Comparison of ENCODE assay signal across 21 cellular contexts in genomic region chr6:154960299-154960796, GRCh38. TPM values are rescaled to one million over a fixed set of nuclear protein-coding genes. Genes with fewer than 3 reads are reported as not detected.
DNase-seq lines count a peak whose midpoint lies in the region; TF ChIP-seq lines count a peak whose summit lies in the region.
"Had no signal": no experiment of that assay in that cellular context is flagged by ENCODE, and none has a peak within 500 bp of the region (broad histone marks: within the 10 kb centered on the region; RNA-seq: fewer than 3 reads in every experiment).

No MANE protein-coding gene starts in this region.

- H3K9ac ChIP-seq in GM23248 = no peak overlapping the region

- peak; percentile 50 for DNase-seq in DMS53 (lab: John Stamatoyannopoulos, UW)
- DNase-seq in DMS53 treated with DMSO at 0.1 percent for 48 hours (lab: John Stamatoyannopoulos, UW; ENCODE audit: unreplicated experiment) = no peak
- DNase-seq in NCI-H2029 treated with DMSO at 0.1 percent for 48 hours (lab: John Stamatoyannopoulos, UW) = peak; percentile 79
- peak; percentile 19 for DNase-seq in left ventricle myocardium inferior
- peak; percentile 39 for DNase-seq in renal cortical epithelial cell (ENCODE audit: low read depth)
- no peak for DNase-seq in activated T-cell treated with anti-CD3 and anti-CD28 coated beads, Interleukin-2, amount 50 U/mL, for 48 hours
- DNase-seq in superior temporal gyrus (ENCODE audit: extremely low spot score) = no peak
- DNase-seq in GM23248 = no peak
- DNase-seq: 8988T; activated CD8-positive, alpha-beta T cell treated with anti-CD3 and anti-CD28 coated beads, Interleukin-2, amount 10 ng/mL, durations not matched to agents 7 days and 5 days; activated naive CD4-positive, alpha-beta T cell treated with anti-CD3 and anti-CD28 coated beads, Interleukin-2, amount 50 U/mL, for 16 hours; activated T-cell treated with anti-CD3 and anti-CD28 coated beads, Interleukin-2, amount 50 U/mL, for 1 hour; AML-193; effector memory CD4-positive, alpha-beta T cell; NCI-H1436; NCI-H226; psoas muscle; stimulated activated CD4-positive, alpha-beta T cell treated with anti-CD3 and anti-CD28 coated beads, Interleukin-4, amount 100 ng/mL, for 1 hour; T1000; upper lobe of right lung had no signal

- H3K27me3 ChIP-seq in left ventricle myocardium inferior (ENCODE audit: low read depth) (no peaks in the 10 kb centered on the region), GM23248 (replicated peaks; ENCODE audit: insufficient read depth) (no peaks in the 10 kb centered on the region)
- H3K27me3 ChIP-seq: ascending aorta, upper lobe of right lung had no signal

- H3K4me1 ChIP-seq in left ventricle myocardium inferior (peaks cover 7% of the 10 kb centered on the region), GM23248 (ENCODE audit: insufficient read depth) (peaks cover 10% of the 10 kb centered on the region)
- H3K4me1 ChIP-seq: ascending aorta, psoas muscle, upper lobe of right lung had no signal

- H3K9me3 ChIP-seq in left ventricle myocardium inferior (replicated peaks) = no peaks in the 10 kb centered on the region
- no peaks in the 10 kb centered on the region for H3K9me3 ChIP-seq in GM23248 (ENCODE audit: low read depth)
- H3K9me3 ChIP-seq: ascending aorta, psoas muscle, upper lobe of right lung had no signal

- no peaks in the 10 kb centered on the region for H4K20me1 ChIP-seq in GM23248 (ENCODE audit: insufficient read depth)

- H3K27ac ChIP-seq in left ventricle myocardium inferior (replicated peaks) (no peak overlapping the region), GM23248 (no peak overlapping the region)
- H3K27ac ChIP-seq: ascending aorta, psoas muscle, upper lobe of right lung had no signal

- H3K79me2 ChIP-seq in GM23248 (ENCODE audit: insufficient read depth) = no peaks in the 10 kb centered on the region

- H3K4me2 ChIP-seq in GM23248 (ENCODE audit: unreplicated experiment) = no peak overlapping the region

- in situ Hi-C loops in GM23248 (cut with MboI) = no loop called here

- H3K4me3 ChIP-seq in left ventricle myocardium inferior (no peak overlapping the region), GM23248 (no peak overlapping the region)
- H3K4me3 ChIP-seq: ascending aorta, psoas muscle, upper lobe of right lung had no signal

- WGBS in GM23248 (ENCODE audit: low coverage in 1 of 2, low lambda C conversion rate in 2 of 2, missing lambda C conversion rate in 2 of 2), 2 experiments = 94 to 96% methylated on average over 10 of the region's 10 CpGs

- peaks cover 12% of the 10 kb centered on the region for H3K36me3 ChIP-seq in left ventricle myocardium inferior
- H3K36me3 ChIP-seq in GM23248 (ENCODE audit: low read depth) = no peaks in the 10 kb centered on the region
- H3K36me3 ChIP-seq: upper lobe of right lung had no signal

- H3F3A ChIP-seq in GM23248 (ENCODE audit: insufficient read depth) = peaks cover 10% of the 10 kb centered on the region; the same call in 1 of the 2 replicates

- intact Hi-C loops in left ventricle myocardium inferior (cut with micrococcal nuclease) = no loop called here

- H3K9me2 ChIP-seq in GM23248 (ENCODE audit: insufficient read depth) = no peaks in the 10 kb centered on the region

- no peak for TF ChIP-seq CTCF in left ventricle myocardium inferior (IDR thresholded peaks at IDR 0.05; ENCODE audit: borderline replicate concordance)

- H2AFZ ChIP-seq in GM23248 = no peak overlapping the region

RNA-seq across cellular contexts. Expression of gene TIAM2, which starts 34.8 kb away (rescaled TPM):
- 12.0 TPM for total RNA-seq in left ventricle myocardium inferior
- 9.7 and 10.8 TPM in 2 replicates for total RNA-seq in renal cortical epithelial cell
- 2.6 and 5.1 TPM in 2 replicates for total RNA-seq in GM23248 (2014; rRNA removed; shearing (Covaris generic))
- polyA plus RNA-seq in GM23248 (2016; fragmentation: Nextera tagmentation; extraction: Ambion mirVana) = 2.4 and 4.3 TPM in 2 replicates

Comparison
In these comparisons a context has a peak if more than half of its experiments do, and no peak if none do; other contexts are left out.
1. DNase-seq: peak in DMS53 (single experiment), NCI-H2029 treated with DMSO at 0.1 percent for 48 hours (single experiment), left ventricle myocardium inferior (single experiment) and renal cortical epithelial cell (single experiment); none in DMS53 treated with DMSO at 0.1 percent for 48 hours (single experiment), activated T-cell treated with anti-CD3 and anti-CD28 coated beads, Interleukin-2, amount 50 U/mL, for 48 hours (0 of 2), superior temporal gyrus (single experiment) and GM23248 (single experiment).